1 cellular context compared by ENCODE assay signal in genomic region chr22:36360011-36360410, GRCh38.
TF ChIP-seq lines count a peak whose summit lies in the region.

No MANE protein-coding gene starts in this region.

TF ChIP-seq in A549, 52 proteins besides CTCF, POLR2A, EP300 and RAD21 (continued from another document):
- TF ChIP-seq PBX3 (IDR thresholded peaks at IDR 0.05) (no peak), FOSL2 (IDR thresholded peaks at IDR 0.05) (no peak), FOSL2 (CRISPR knock-in tag; IDR thresholded peaks at IDR 0.05) (no peak), SMC3 (IDR thresholded peaks at IDR 0.05) (no peak), ZSCAN20 (CRISPR knock-in tag; IDR thresholded peaks at IDR 0.05) (no peak), RCOR1 (IDR thresholded peaks at IDR 0.05; ENCODE audit: low read depth, low read length) (no peak), NR3C1 (IDR thresholded peaks at IDR 0.05) (no peak), EHMT2 (IDR thresholded peaks at IDR 0.05; ENCODE audit: low read depth) (no peak), HDAC2 (IDR thresholded peaks at IDR 0.05) (no peak), GATA3 (IDR thresholded peaks at IDR 0.05; ENCODE audit: borderline replicate concordance) (no peak), ATOH8 (CRISPR knock-in tag; IDR thresholded peaks at IDR 0.05; ENCODE audit: low read depth) (no peak), CBX8 (IDR thresholded peaks at IDR 0.05) (no peak), BCL3 (IDR thresholded peaks at IDR 0.05) (no peak), E2F6 (IDR thresholded peaks at IDR 0.05; ENCODE audit: borderline replicate concordance, low read depth) (no peak), ZC3H11A (IDR thresholded peaks at IDR 0.05) (no peak), CHD2 (IDR thresholded peaks at IDR 0.05; ENCODE audit: low read length, partially characterized antibody) (no peak)
TF ChIP-seq in A549: peak in this region for 0.
